In genomic region chr2:168562971-168563370, GRCh38 we compare ENCODE assay signal across 28 cellular contexts.
"Had no signal": no experiment of that assay in that cellular context is flagged by ENCODE, and none has a peak within 500 bp of the region (broad histone marks: within the 10 kb centered on the region; RNA-seq: fewer than 3 reads in every experiment).

No MANE protein-coding gene starts in this region.

- H3K4me3 Mint-ChIP-seq: dendritic cell treated with granulocyte-macrophage colony-stimulating factor and Interleukin-4, amounts not matched to agents 40 ng/mL and 50 ng/mL, for 4 days; effector memory CD8-positive, alpha-beta T cell; endodermal cell; immature natural killer cell had no signal

- H3K4me1 ChIP-seq: colonic mucosa, left lung, lower lobe of right lung had no signal

- H3K27me3 ChIP-seq: colonic mucosa, esophagus squamous epithelium, gastrocnemius medialis, heart left ventricle, hepatocyte, left lung had no signal

- H3K9me3 Mint-ChIP-seq: effector memory CD8-positive, alpha-beta T cell; immature natural killer cell had no signal

- ATAC-seq: effector memory CD8-positive, alpha-beta T cell; esophagus mucosa; gastrocnemius medialis; heart left ventricle; left colon; left lung; left ventricle myocardium superior; lower lobe of right lung; mucosa of descending colon had no signal

- H3K9me3 ChIP-seq: colonic mucosa, esophagus squamous epithelium, gastrocnemius medialis, heart left ventricle, left lung, lower lobe of right lung, mucosa of descending colon had no signal

- H3K27ac Mint-ChIP-seq: dendritic cell treated with granulocyte-macrophage colony-stimulating factor and Interleukin-4, amounts not matched to agents 40 ng/mL and 50 ng/mL, for 4 days; effector memory CD8-positive, alpha-beta T cell; endodermal cell; immature natural killer cell had no signal

- H3K27ac ChIP-seq: colonic mucosa, epithelial cell of prostate, esophagus squamous epithelium, gastrocnemius medialis, heart left ventricle, hepatocyte, left lung, lower lobe of right lung had no signal

- H3K27me3 Mint-ChIP-seq: dendritic cell treated with granulocyte-macrophage colony-stimulating factor and Interleukin-4, amounts not matched to agents 40 ng/mL and 50 ng/mL, for 4 days; effector memory CD8-positive, alpha-beta T cell had no signal

- H2AFZ ChIP-seq: hepatocyte had no signal

- H3K36me3 ChIP-seq: colonic mucosa, gastrocnemius medialis had no signal

- FAIRE-seq: endometrium, kidney had no signal

- H3K4me2 ChIP-seq: hepatocyte had no signal

- H3K4me3 ChIP-seq: colonic mucosa, esophagus squamous epithelium, gastrocnemius medialis, heart left ventricle, hepatocyte, left lung, lower lobe of right lung, mucosa of descending colon had no signal

- DNase-seq: cerebellar nuclear complex; colonic mucosa; cortex of kidney; effector CD8-positive, alpha-beta T cell; effector memory CD8-positive, alpha-beta T cell; endodermal cell; erythroblast; esophagus squamous epithelium; foreskin fibroblast; foreskin melanocyte; gastrocnemius medialis; heart left ventricle; hypothalamus; immature natural killer cell; islet precursor cell; kidney; kidney glomerular epithelial cell; left colon; left lung; left ventricle myocardium superior; lower lobe of right lung; mesenchymal stem cell; mucosa of descending colon had no signal
